ENCODE assay signal across 7 cellular contexts in genomic region chr2:48529189-48529588, GRCh38. TPM values are rescaled to one million over a fixed set of nuclear protein-coding genes. Genes with fewer than 3 reads are reported as not detected.
DNase-seq lines count a peak whose midpoint lies in the region; ATAC-seq and TF ChIP-seq lines count a peak whose summit lies in the region.

No MANE protein-coding gene starts in this region.

- H3K23ac ChIP-seq in trophoblast cell (ENCODE audit: low read length), result no peak overlapping the region

- H3K79me2 ChIP-seq in trophoblast cell (ENCODE audit: control insufficient read depth, insufficient read depth, low read length, poor library complexity), result peaks cover 7% of the 10 kb centered on the region

- peak; percentile 14 for DNase-seq in DMS79 (lab: John Stamatoyannopoulos, UW)
- DNase-seq in NCI-H2029 (lab: John Stamatoyannopoulos, UW), result peak; percentile 19
- peak; percentile 76 for DNase-seq in endodermal cell
- no peak for DNase-seq in trophoblast cell
- no peak for DNase-seq in posterior cingulate gyrus
- DNase-seq in GM10248 (ENCODE audit: extremely low spot score), result no peak

- H3K9me3 ChIP-seq in endodermal cell (ENCODE audit: control insufficient read depth, low read length), result no peaks in the 10 kb centered on the region
- H3K9me3 ChIP-seq in trophoblast cell (ENCODE audit: insufficient read depth, low read depth, low read length), result no peaks in the 10 kb centered on the region

- ATAC-seq in HG03520 (IDR thresholded peaks at IDR 0.05; ENCODE audit: unreplicated experiment), result no peak

- TF ChIP-seq CTCF in endodermal cell (conservative IDR thresholded peaks at IDR 0.05) (no peak), GM10248 (IDR thresholded peaks at IDR 0.05; ENCODE audit: control extremely low read depth, extremely low read depth, low read depth, missing control alignments) (no peak)

- H3K27me3 ChIP-seq in endodermal cell (ENCODE audit: control insufficient read depth, insufficient read depth, low read length, poor library complexity, severe bottlenecking) (no peaks in the 10 kb centered on the region), trophoblast cell (ENCODE audit: insufficient read depth, low read length) (no peaks in the 10 kb centered on the region)

- peaks cover 7% of the 10 kb centered on the region for H3K36me3 Mint-ChIP-seq in endodermal cell (ENCODE audit: low read depth)

- peak overlapping the region; percentile 2 for H3K27ac Mint-ChIP-seq in endodermal cell

- peaks cover 7% of the 10 kb centered on the region for H3K4me1 ChIP-seq in endodermal cell (ENCODE audit: control insufficient read depth, insufficient read depth, low read length)
- peaks cover 9 to 12% of the 10 kb centered on the region in 2 experiments for H3K4me1 ChIP-seq in trophoblast cell (ENCODE audit: control insufficient read depth in 1 of 2, insufficient read depth in 2 of 2, low read length in 2 of 2)

- H3K14ac ChIP-seq in trophoblast cell (ENCODE audit: low read length), result no peak overlapping the region

- no peak overlapping the region for H4K12ac ChIP-seq in trophoblast cell (ENCODE audit: low read depth, low read length)

- H3K9ac ChIP-seq in endodermal cell (ENCODE audit: extremely low read depth, low read length, poor library complexity, severe bottlenecking), result no peak overlapping the region
- no peak overlapping the region for H3K9ac ChIP-seq in trophoblast cell (ENCODE audit: low read length)

- no peak overlapping the region for H2AK5ac ChIP-seq in trophoblast cell (ENCODE audit: low read length)

- H3K4ac ChIP-seq in trophoblast cell (ENCODE audit: low read depth, low read length), result no peak overlapping the region

- H3K4me3 ChIP-seq in endodermal cell (ENCODE audit: low read length) (no peak overlapping the region), trophoblast cell (ENCODE audit: low read depth, low read length) (no peak overlapping the region)

- peak overlapping the region; percentile 25 for H3K4me2 ChIP-seq in trophoblast cell (ENCODE audit: low read length)

- no peak overlapping the region for H4K91ac ChIP-seq in trophoblast cell (ENCODE audit: low read depth, low read length)

- no peak overlapping the region for H3K18ac ChIP-seq in trophoblast cell (ENCODE audit: low read length)

- peak overlapping the region; percentile 79 for H3K4me3 Mint-ChIP-seq in endodermal cell

- H2BK12ac ChIP-seq in trophoblast cell (ENCODE audit: low read length), result peak overlapping the region; percentile 27

- H3K27ac ChIP-seq in endodermal cell (ENCODE audit: low read depth, low read length), result no peak overlapping the region
- no peak overlapping the region for H3K27ac ChIP-seq in trophoblast cell (ENCODE audit: low read depth, low read length)

- no peak overlapping the region for H4K8ac ChIP-seq in trophoblast cell (ENCODE audit: low read depth, low read length)

- POLR2A ChIA-PET in GM10248 (lab: Yijun Ruan, JAX), result no interaction called here

- no peak overlapping the region for H2AFZ ChIP-seq in trophoblast cell (ENCODE audit: insufficient read depth, low read length, poor library complexity)

- WGBS in endodermal cell (ENCODE audit: insufficient coverage in 1 of 2, insufficient read length in 1 of 2), 2 experiments, result 42% methylated on average over 7 of the region's 7 CpGs; no CpG with 5 or more reads in 1 of the 2 experiments
- no CpG with 5 or more reads among the region's 7 CpGs for WGBS in trophoblast cell (ENCODE audit: extremely low coverage, insufficient coverage, insufficient read length)

- intact Hi-C loops in posterior cingulate gyrus (cut with DNase I), result no loop called here

- peaks cover 12% of the 10 kb centered on the region for H3K79me1 ChIP-seq in trophoblast cell (ENCODE audit: low read length)

- peaks cover 24% of the 10 kb centered on the region for H3K4me1 Mint-ChIP-seq in endodermal cell

- no peaks in the 10 kb centered on the region for H3K27me3 Mint-ChIP-seq in endodermal cell (ENCODE audit: insufficient read depth)

- no peaks in the 10 kb centered on the region for H3K9me3 Mint-ChIP-seq in endodermal cell

- CTCF ChIA-PET in GM10248 (lab: Yijun Ruan, JAX), result interaction anchor here (1.3 kb wide), 1 partner anchor 10 kb away, joined by 3 read pairs; no protein-coding TSS in a partner anchor

- no peak overlapping the region for H2BK5ac ChIP-seq in trophoblast cell (ENCODE audit: low read depth, low read length, poor library complexity)

- H2BK120ac ChIP-seq in trophoblast cell (ENCODE audit: insufficient read depth, low read length, poor library complexity), result no peak overlapping the region

- H3K36me3 ChIP-seq in endodermal cell (ENCODE audit: control insufficient read depth, insufficient read depth, low read length), result no peaks in the 10 kb centered on the region
- H3K36me3 ChIP-seq in trophoblast cell (ENCODE audit: control insufficient read depth in 1 of 2, insufficient read depth in 2 of 2, low read length in 2 of 2), result peaks cover 0 to 4% of the 10 kb centered on the region in 2 experiments

RNA-seq across cellular contexts. Expression of gene STON1, which starts 0.8 kb away (rescaled TPM):
- total RNA-seq in endodermal cell, result 10 to 100 TPM; 15.0 to 19.5 TPM
- polyA plus RNA-seq in endodermal cell (2013, experiment 1 of 2), result 23.9 TPM
- 24.2 TPM for polyA plus RNA-seq in endodermal cell (2013, experiment 2 of 2)
- 10.3 and 10.6 TPM in 2 replicates for polyA plus RNA-seq in trophoblast cell (2013)

Comparison
In these comparisons a context has a peak if more than half of its experiments do, and no peak if none do; other contexts are left out.
1. DNase-seq: peak in DMS79 (single experiment), NCI-H2029 (single experiment) and endodermal cell (single experiment); none in trophoblast cell (0 of 2), posterior cingulate gyrus (0 of 10) and GM10248 (single experiment).